1 cellular context compared by ENCODE assay signal in genomic region chr3:3179407-3180094, GRCh38.
TF ChIP-seq lines count a peak whose summit lies in the region.

Gene CRBN, minus strand, starts transcription at chr3:3179691. Its CDS starts 4 bp downstream, at chr3:3179687.

TF ChIP-seq in HCT116, 20 proteins besides CTCF, POLR2A, EP300 and RAD21 (continued from another document):
- TF ChIP-seq POLR2AphosphoS5 (IDR thresholded peaks at IDR 0.05; ENCODE audit: low read depth, low read length) (peak; percentile 91), CBX3 (IDR thresholded peaks at IDR 0.05; ENCODE audit: low read depth) (peak; percentile 90), MAX (IDR thresholded peaks at IDR 0.05) (peak; percentile 82), ZBTB33 (IDR thresholded peaks at IDR 0.05; ENCODE audit: extremely low read depth, insufficient replicate concordance, low read length) (no peak), YY1 (IDR thresholded peaks at IDR 0.05; ENCODE audit: extremely low read depth, insufficient replicate concordance, low read depth, low read length) (peak; percentile 95)
